ENCODE assay signal across 33 cellular contexts in the genomic region with DNA sequence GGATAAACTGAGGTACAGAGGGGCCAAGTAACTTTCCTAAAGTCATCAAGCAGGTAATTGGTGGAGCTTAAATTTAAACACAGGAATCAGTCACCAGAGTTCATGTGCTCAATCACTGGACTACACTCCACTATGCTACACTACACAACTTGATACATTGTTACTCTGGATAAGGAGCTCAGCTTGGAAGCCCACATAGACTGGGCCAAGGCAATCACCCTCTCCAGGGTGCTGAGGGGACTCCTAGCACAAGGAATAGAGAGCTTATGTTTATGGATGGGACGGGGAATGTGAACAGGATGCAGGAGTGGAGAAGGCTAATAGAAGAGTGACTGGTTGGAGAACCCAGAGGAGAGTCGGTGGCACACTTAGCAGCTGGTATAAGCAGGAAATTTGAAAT.
"Had no signal": no experiment of that assay in that cellular context is flagged by ENCODE, and none has a peak within 500 bp of the region (broad histone marks: within the 10 kb centered on the region; RNA-seq: fewer than 3 reads in every experiment).

No MANE protein-coding gene starts in this region.

- H3K36me3 ChIP-seq: ascending aorta, breast epithelium, Peyer's patch, SJSA1 had no signal

- DNase-seq: activated B cell treated with CpG ODN at 0.5 μM for 24 hours; activated CD4-positive, alpha-beta T cell treated with anti-CD3 and anti-CD28 coated beads for 48 hours; activated CD4-positive, CD25-positive, alpha-beta regulatory T cell treated with anti-CD3 and anti-CD28 coated beads, Interleukin-2, amount 50 U/mL, for 72 hours; activated CD8-positive, alpha-beta T cell treated with anti-CD3 and anti-CD28 coated beads for 36 hours; activated gamma-delta T cell; activated naive CD4-positive, alpha-beta T cell treated with Interleukin-2 at 50 U/mL for 16 hours; activated naive CD8-positive, alpha-beta T cell treated with anti-CD3 and anti-CD28 coated beads, Interleukin-2, amount 10 ng/mL, durations not matched to agents 7 days and 5 days; activated T-cell treated with anti-CD3 and anti-CD28 coated beads, Interleukin-2, amount 50 U/mL, for 24 hours; amygdala; caudate nucleus; cerebellar nuclear complex; NCI-H1105; NCI-H1417 treated with DMSO at 0.1 percent for 48 hours; NCI-H187 treated with DMSO at 0.1 percent for 48 hours; NCI-H2081; NCI-H2171 treated with DMSO at 0.1 percent for 48 hours; NCI-H2227 treated with DMSO at 0.1 percent for 48 hours; NCI-H524; NCI-H69; NCI-H82; PC-3; Peyer's patch; RPMI8226; SHP77 treated with DMSO at 0.1 percent for 48 hours; SW 1271; T-helper 1 cell; T-helper 2 cell; T-helper 9 cell had no signal

- H3K4me3 ChIP-seq: ascending aorta, breast epithelium, Peyer's patch, SJSA1 had no signal

- H3K4me3 Mint-ChIP-seq: activated B cell treated with CpG ODN at 0.5 μM for 24 hours; activated CD8-positive, alpha-beta T cell treated with anti-CD3 and anti-CD28 coated beads for 36 hours; activated naive CD4-positive, alpha-beta T cell treated with anti-CD3 and anti-CD28 coated beads, Interleukin-2, amount 50 U/mL, for 24 hours; activated naive CD8-positive, alpha-beta T cell treated with anti-CD3 and anti-CD28 coated beads, Interleukin-2, amount 10 ng/mL, durations not matched to agents 7 days and 5 days; activated T-cell treated with anti-CD3 and anti-CD28 coated beads, Interleukin-2, amount 50 U/mL, for 24 hours had no signal

- H3K36me3 Mint-ChIP-seq: activated naive CD4-positive, alpha-beta T cell treated with anti-CD3 and anti-CD28 coated beads, Interleukin-2, amount 50 U/mL, for 24 hours; activated naive CD8-positive, alpha-beta T cell treated with anti-CD3 and anti-CD28 coated beads, Interleukin-2, amount 10 ng/mL, durations not matched to agents 7 days and 5 days had no signal

- H3K27ac ChIP-seq: ascending aorta, breast epithelium, Peyer's patch, SJSA1 had no signal

- H3K27me3 ChIP-seq: ascending aorta, breast epithelium, Peyer's patch, SJSA1 had no signal

- H3K9me3 Mint-ChIP-seq: activated B cell treated with CpG ODN at 0.5 μM for 24 hours; activated CD8-positive, alpha-beta T cell treated with anti-CD3 and anti-CD28 coated beads for 36 hours; activated naive CD4-positive, alpha-beta T cell treated with anti-CD3 and anti-CD28 coated beads, Interleukin-2, amount 50 U/mL, for 24 hours; activated naive CD8-positive, alpha-beta T cell treated with anti-CD3 and anti-CD28 coated beads, Interleukin-2, amount 10 ng/mL, durations not matched to agents 7 days and 5 days; activated T-cell treated with anti-CD3 and anti-CD28 coated beads, Interleukin-2, amount 50 U/mL, for 24 hours; activated T-helper 2 cell treated with anti-CD3 and anti-CD28 coated beads, Interferon-gamma antibody, Interleukin-2, Interleukin-4, amounts not matched to agents 10 μg/mL and 5 μg/mL and 100 μg/mL, durations not matched to agents 14 hours and 24 hours and 36 hours had no signal

- H3K27ac Mint-ChIP-seq: activated B cell treated with CpG ODN at 0.5 μM for 24 hours; activated CD8-positive, alpha-beta T cell treated with anti-CD3 and anti-CD28 coated beads for 36 hours; activated naive CD4-positive, alpha-beta T cell treated with anti-CD3 and anti-CD28 coated beads, Interleukin-2, amount 50 U/mL, for 24 hours; activated naive CD8-positive, alpha-beta T cell treated with anti-CD3 and anti-CD28 coated beads, Interleukin-2, amount 10 ng/mL, durations not matched to agents 7 days and 5 days; activated T-cell treated with anti-CD3 and anti-CD28 coated beads, Interleukin-2, amount 50 U/mL, for 24 hours; activated T-helper 2 cell treated with anti-CD3 and anti-CD28 coated beads, Interferon-gamma antibody, Interleukin-2, Interleukin-4, amounts not matched to agents 10 μg/mL and 5 μg/mL and 100 μg/mL, durations not matched to agents 14 hours and 24 hours and 36 hours had no signal

- H3K9me3 ChIP-seq: ascending aorta, breast epithelium, Peyer's patch, SJSA1 had no signal

- ATAC-seq: activated CD8-positive, alpha-beta T cell treated with anti-CD3 and anti-CD28 coated beads for 36 hours; PC-3 had no signal

- H3K4me1 Mint-ChIP-seq: activated naive CD4-positive, alpha-beta T cell treated with anti-CD3 and anti-CD28 coated beads, Interleukin-2, amount 50 U/mL, for 24 hours had no signal

- H3K4me1 ChIP-seq: breast epithelium, Peyer's patch had no signal
